ENCODE assay signal across 8 cellular contexts in the genomic region with DNA sequence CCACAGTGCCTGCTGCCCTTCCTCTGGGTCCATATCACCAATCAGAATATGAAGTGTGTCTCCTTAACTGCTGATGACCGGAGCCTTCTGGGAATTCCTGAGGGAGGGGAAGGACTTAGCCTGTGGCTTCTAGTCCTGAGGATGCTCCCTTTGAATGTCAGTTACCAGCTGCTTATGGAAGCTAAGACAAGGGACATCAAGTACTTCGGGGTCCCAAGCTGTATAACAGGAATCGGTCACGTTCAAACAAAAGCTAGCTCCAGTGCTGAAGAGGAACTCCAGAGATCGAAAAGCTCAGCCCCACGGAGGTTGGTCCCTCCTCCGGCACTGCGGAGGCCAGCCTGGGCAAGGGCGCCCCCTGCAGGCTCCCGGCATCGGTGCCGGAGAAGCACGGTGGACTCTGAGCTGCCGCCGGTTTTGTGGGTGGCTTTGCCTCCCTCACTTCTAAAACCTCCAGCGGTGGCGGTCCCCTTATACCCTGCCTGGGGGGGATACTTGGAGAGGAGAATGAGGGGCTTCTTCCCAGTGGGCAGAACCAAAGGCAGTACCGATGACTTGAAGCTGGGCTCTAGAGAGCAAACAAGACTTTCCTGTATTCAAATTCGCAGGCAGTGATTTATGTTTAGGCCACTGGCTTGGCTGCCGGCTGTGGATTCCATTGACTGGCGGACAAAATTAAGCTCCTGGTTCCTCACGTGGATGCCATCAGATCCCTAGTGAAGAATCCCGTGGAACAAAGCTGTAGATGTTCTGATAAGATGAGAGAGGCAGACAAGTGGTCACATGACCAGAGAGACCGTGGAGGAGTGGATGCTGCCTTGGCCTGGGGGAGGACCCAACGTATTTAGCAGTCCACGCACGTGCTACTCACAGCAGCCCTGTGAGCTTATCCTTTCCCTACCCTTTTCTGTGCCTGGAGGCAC. TPM values are rescaled to one million over a fixed set of nuclear protein-coding genes. Genes with fewer than 3 reads are reported as not detected.
DNase-seq lines count a peak whose midpoint lies in the region; ATAC-seq and TF ChIP-seq lines count a peak whose summit lies in the region.

No MANE protein-coding gene starts in this region.

- no peaks in the 10 kb centered on the region for H3K9me3 Mint-ChIP-seq in H9
- H3K9me3 Mint-ChIP-seq in activated naive CD8-positive, alpha-beta T cell treated with anti-CD3 and anti-CD28 coated beads for 36 hours: no peaks in the 10 kb centered on the region

- no peak overlapping the region for H2BK20ac ChIP-seq in H9 (ENCODE audit: low read depth, low read length, poor library complexity, severe bottlenecking)

- DNase-seq in H9 (peak; percentile 86), NB4 (ENCODE audit: low read depth) (peak; percentile 89), SKM-1 (lab: John Stamatoyannopoulos, UW; ENCODE audit: unreplicated experiment) (peak; percentile 82), Right ventricle myocardium superior (peak; percentile 92), ovary (peak; percentile 74 to 89 (median 81))
- DNase-seq in activated naive CD8-positive, alpha-beta T cell treated with anti-CD3 and anti-CD28 coated beads for 36 hours: peak; percentile 88

- no peak overlapping the region for H2AK5ac ChIP-seq in H9 (ENCODE audit: insufficient read length, low read length)

- no peak for TF ChIP-seq EP300 in ovary (IDR thresholded peaks at IDR 0.05)

- no peak overlapping the region for H2BK5ac ChIP-seq in H9 (ENCODE audit: insufficient read length, low read length)

- H3K18ac ChIP-seq in H9 (ENCODE audit: insufficient read length, low read depth, low read length): peak overlapping the region; percentile 12

- H3K4me2 ChIP-seq in DOHH2 (ENCODE audit: low read length) (peak overlapping the region; percentile 100), H9 (ENCODE audit: insufficient read depth, insufficient read length, low read length) (peak overlapping the region; percentile 63)

- intact Hi-C loops in Right ventricle myocardium superior (cut with DNase I): loop anchor here (5.0 kb wide), 1 partner anchor 285 kb away; no protein-coding TSS in a partner anchor
- intact Hi-C loops in ovary (cut with DNase I): loop anchor here in 3 of 4 donors (5.0 to 10.0 kb wide), 2 partner anchors 95 to 473 kb away; a partner anchor contains a TSS

- H3K27ac Mint-ChIP-seq in H9: peak overlapping the region in 1 of 3 experiments; percentile 84; a peak in 2 of 7 replicates
- peak overlapping the region; percentile 54 for H3K27ac Mint-ChIP-seq in activated naive CD8-positive, alpha-beta T cell treated with anti-CD3 and anti-CD28 coated beads for 36 hours

- peaks cover 12 to 14% of the 10 kb centered on the region in 2 experiments for H3K4me1 Mint-ChIP-seq in H9
- peaks cover 11% of the 10 kb centered on the region for H3K4me1 Mint-ChIP-seq in activated naive CD8-positive, alpha-beta T cell treated with anti-CD3 and anti-CD28 coated beads for 36 hours

- no peak overlapping the region for H3K9ac ChIP-seq in H9 (ENCODE audit: extremely low read depth, insufficient read length, low read length)

- no peaks in the 10 kb centered on the region for H3K79me1 ChIP-seq in H9 (ENCODE audit: insufficient read depth, low read depth, low read length, poor library complexity, severe bottlenecking)

- peak overlapping the region; percentile 74 to 81 for H3K4me3 Mint-ChIP-seq in H9
- H3K4me3 Mint-ChIP-seq in activated naive CD8-positive, alpha-beta T cell treated with anti-CD3 and anti-CD28 coated beads for 36 hours: peak overlapping the region; percentile 67

- TF ChIP-seq CTCF in DOHH2 (IDR thresholded peaks at IDR 0.05; ENCODE audit: low read depth, low read length, poor library complexity, severe bottlenecking) (peak; percentile 99), H9 (conservative IDR thresholded peaks at IDR 0.05) (peak; percentile 100), NB4 (IDR thresholded peaks at IDR 0.05; ENCODE audit: low read depth, low read length) (peak; percentile 98), ovary (IDR thresholded peaks at IDR 0.05) (peak; percentile 84 to 91 (median 89))

- no peak overlapping the region for H2BK15ac ChIP-seq in H9 (ENCODE audit: low read depth, low read length)

- ATAC-seq in Right ventricle myocardium superior (ENCODE audit: poor library complexity): peak; percentile 99

- H3K9me3 ChIP-seq in DOHH2 (ENCODE audit: control insufficient read depth, insufficient read depth, low read length) (no peaks in the 10 kb centered on the region), H9 (ENCODE audit: control insufficient read depth, low read depth, low read length) (no peaks in the 10 kb centered on the region), ovary (no peaks in the 10 kb centered on the region), thymus (ENCODE audit: control insufficient read depth) (no peaks in the 10 kb centered on the region)

- no peak overlapping the region for H2BK12ac ChIP-seq in H9 (ENCODE audit: insufficient read length, low read depth, low read length)

- H3K23me2 ChIP-seq in H9 (ENCODE audit: insufficient read length, low read depth, low read length, poor library complexity, severe bottlenecking): no peaks in the 10 kb centered on the region

- H4K8ac ChIP-seq in H9 (replicated peaks; ENCODE audit: insufficient read length, low read depth, low read length): no peak overlapping the region

- no peak overlapping the region for H2BK120ac ChIP-seq in H9 (ENCODE audit: low read depth, low read length, poor library complexity, severe bottlenecking)

- no peak overlapping the region for H3T11ph ChIP-seq in H9 (ENCODE audit: low read length)

- H3K27me3 ChIP-seq in DOHH2 (ENCODE audit: control insufficient read depth, low read length) (no peaks in the 10 kb centered on the region), H9 (ENCODE audit: insufficient read depth, low read length) (no peaks in the 10 kb centered on the region), ovary (no peaks in the 10 kb centered on the region), thymus (ENCODE audit: control insufficient read depth, insufficient read depth) (no peaks in the 10 kb centered on the region)

- H3K9me2 ChIP-seq in DOHH2 (replicated peaks; ENCODE audit: control insufficient read depth, low read length): no peaks in the 10 kb centered on the region

- no peaks in the 10 kb centered on the region; the same call in none of the 2 replicates for H3K27me3 Mint-ChIP-seq in H9 (ENCODE audit: low read depth)
- peaks cover 24% of the 10 kb centered on the region for H3K27me3 Mint-ChIP-seq in activated naive CD8-positive, alpha-beta T cell treated with anti-CD3 and anti-CD28 coated beads for 36 hours

- no peaks in the 10 kb centered on the region for H3K36me3 Mint-ChIP-seq in H9 (ENCODE audit: insufficient read depth in 1 of 3, low read depth in 3 of 3)
- H3K36me3 Mint-ChIP-seq in activated naive CD8-positive, alpha-beta T cell treated with anti-CD3 and anti-CD28 coated beads for 36 hours: no peaks in the 10 kb centered on the region

- H3K4me1 ChIP-seq in DOHH2 (ENCODE audit: control insufficient read depth, low read length) (peaks cover 15% of the 10 kb centered on the region), H9 (ENCODE audit: insufficient read depth, low read length) (no peaks in the 10 kb centered on the region), ovary (ENCODE audit: insufficient read depth) (peaks cover 2% of the 10 kb centered on the region), thymus (ENCODE audit: control insufficient read depth, insufficient read depth, low read length) (peaks cover 7% of the 10 kb centered on the region)

- H3K4me3 ChIP-seq in DOHH2 (ENCODE audit: low read length): peak overlapping the region; percentile 78
- H3K4me3 ChIP-seq in NB4 (ENCODE audit: low read depth, low read length): peak overlapping the region; percentile 56
- peak overlapping the region; percentile 31 for H3K4me3 ChIP-seq in ovary
- peak overlapping the region; percentile 36 for H3K4me3 ChIP-seq in thymus (ENCODE audit: low read length)

- no peak overlapping the region for H4K91ac ChIP-seq in H9 (ENCODE audit: insufficient read length, low read depth, low read length)

- H3K56ac ChIP-seq in H9 (ENCODE audit: insufficient read length, low read depth, low read length): no peak overlapping the region

- no peak overlapping the region for H3K23ac ChIP-seq in H9 (ENCODE audit: insufficient read length, low read depth, low read length)

- H2AFZ ChIP-seq in H9 (ENCODE audit: low read length): peak overlapping the region; percentile 75

- H3K79me2 ChIP-seq in DOHH2 (ENCODE audit: control insufficient read depth, low read length) (no peaks in the 10 kb centered on the region), H9 (ENCODE audit: insufficient read depth, low read length) (no peaks in the 10 kb centered on the region)

- H3K14ac ChIP-seq in H9 (ENCODE audit: insufficient read depth, low read length): no peak overlapping the region

- no peak for TF ChIP-seq POLR2A in NB4 (IDR thresholded peaks at IDR 0.05; ENCODE audit: extremely low read depth, insufficient read length)
- peak; percentile 17 for TF ChIP-seq POLR2A in ovary (IDR thresholded peaks at IDR 0.05)

- H3F3A ChIP-seq in DOHH2 (ENCODE audit: control insufficient read depth, insufficient read depth): 0 out of 2 replicates have a peak, but pooled peaks cover 9% of the 10 kb centered on the region

- H3K27ac ChIP-seq in DOHH2 (ENCODE audit: low read depth, low read length) (no peak overlapping the region), H9 (ENCODE audit: insufficient read length, low read depth, low read length) (no peak overlapping the region), ovary (no peak overlapping the region), thymus (ENCODE audit: low read depth) (no peak overlapping the region)

- H3K36me3 ChIP-seq in DOHH2 (ENCODE audit: control insufficient read depth, low read length) (no peaks in the 10 kb centered on the region), ovary (no peaks in the 10 kb centered on the region), thymus (ENCODE audit: control insufficient read depth, insufficient read depth) (no peaks in the 10 kb centered on the region)

- no peaks in the 10 kb centered on the region for H4K20me1 ChIP-seq in DOHH2 (ENCODE audit: control insufficient read depth, insufficient read depth, low read depth, low read length)
- no peaks in the 10 kb centered on the region for H4K20me1 ChIP-seq in H9 (ENCODE audit: control insufficient read depth, insufficient read depth, insufficient read length)

- no peak overlapping the region for H3K4ac ChIP-seq in H9 (ENCODE audit: low read depth, low read length)

- WGBS in H9 (ENCODE audit: extremely low coverage, insufficient read length, low lambda C conversion rate): no CpG with 5 or more reads among the region's 27 CpGs
- WGBS in ovary, 3 donors: 3 to 4% (median 3%) methylated on average over 22 to 27 of the region's 27 CpGs
- 6% methylated on average over 27 of the region's 27 CpGs for WGBS in thymus

- no peak overlapping the region for H4K5ac ChIP-seq in H9 (ENCODE audit: insufficient read length, low read depth, low read length)

RNA-seq across cellular contexts. Expression of a gene that starts 16.2 kb away (rescaled TPM):
- total RNA-seq in H9 (2021): 16.1 and 18.7 TPM in 2 replicates
- 10 to 100 TPM; 18.7 to 19.5 TPM for total RNA-seq in activated naive CD8-positive, alpha-beta T cell treated with anti-CD3 and anti-CD28 coated beads for 36 hours
- total RNA-seq in Right ventricle myocardium superior: 32.0 TPM
- 10 to 100 TPM; 17.5 to 29.2 (median 24.1) TPM for total RNA-seq in ovary
- 10 to 100 TPM; 10.2 to 14.4 TPM for polyA plus RNA-seq in ovary
- polyA plus RNA-seq in thymus: 16.2 TPM
